Comparison of ENCODE assay signal across 24 cellular contexts in genomic region chr19:4717966-4718701, GRCh38. TPM values are rescaled to one million over a fixed set of nuclear protein-coding genes. Genes with fewer than 3 reads are reported as not detected.
DNase-seq lines count a peak whose midpoint lies in the region; ATAC-seq, FAIRE-seq and TF ChIP-seq lines count a peak whose summit lies in the region.
"Had no signal": no experiment of that assay in that cellular context is flagged by ENCODE, and none has a peak within 500 bp of the region (broad histone marks: within the 10 kb centered on the region; RNA-seq: fewer than 3 reads in every experiment).

No MANE protein-coding gene starts in this region.

- no peaks in the 10 kb centered on the region for H3K9me3 Mint-ChIP-seq in WTC11
- no peaks in the 10 kb centered on the region for H3K9me3 Mint-ChIP-seq in stimulated activated naive B cell treated with anti-CD40 and anti-IgM and Interleukin-4, amounts not matched to agents 10 μg/mL and 1 μg/mL and 100 μg/mL, for 72 hours
- H3K9me3 Mint-ChIP-seq: activated CD4-positive, alpha-beta memory T cell treated with anti-CD3 and anti-CD28 coated beads, Interleukin-2, amount 10 ng/mL, durations not matched to agents 7 days and 5 days; activated naive CD8-positive, alpha-beta T cell treated with anti-CD3 and anti-CD28 coated beads for 36 hours; stimulated activated naive CD8-positive, alpha-beta T cell treated with anti-CD3 and anti-CD28 coated beads, Interleukin-15, Interleukin-2, amounts not matched to agents 100 ng/mL and 50 ng/mL, for 24 hours had no signal

- peaks cover 57% of the 10 kb centered on the region for H3K79me2 ChIP-seq in keratinocyte (ENCODE audit: control insufficient read depth, insufficient read depth, low read length)

- no peak for TF ChIP-seq RAD21 in IMR-90 (IDR thresholded peaks at IDR 0.05; ENCODE audit: low read length)

- H3K4ac ChIP-seq in IMR-90 (ENCODE audit: low read depth, low read length): no peak overlapping the region

- H3K27ac ChIP-seq in IMR-90 (ENCODE audit: insufficient read depth, low read length) (no peak overlapping the region), keratinocyte (ENCODE audit: control insufficient read depth, insufficient read depth, low read length) (peak overlapping the region; percentile 52)
- H3K27ac ChIP-seq: GM23248, thyroid gland had no signal

- H2BK5ac ChIP-seq in IMR-90 (ENCODE audit: low read depth, low read length, poor library complexity, severe bottlenecking): peak overlapping the region; percentile 49

- no peak overlapping the region for H3K14ac ChIP-seq in IMR-90 (replicated peaks; ENCODE audit: low read depth, low read length)

- H3K23ac ChIP-seq in IMR-90 (ENCODE audit: low read depth, low read length): no peak overlapping the region

- no peak overlapping the region for H4K5ac ChIP-seq in IMR-90 (ENCODE audit: low read depth, low read length)

- peak overlapping the region; percentile 34 for H2AFZ ChIP-seq in IMR-90 (replicated peaks; ENCODE audit: low read length, poor library complexity)
- no peak overlapping the region for H2AFZ ChIP-seq in keratinocyte (ENCODE audit: control insufficient read depth, low read length)
- H2AFZ ChIP-seq: GM23248 had no signal

- no TSS peak for BruUV-seq in IMR-90 (replicated peaks; lab: Mats Ljungman, UMichigan)

- no peak overlapping the region for H3K9ac ChIP-seq in IMR-90 (ENCODE audit: low read depth, low read length)
- peak overlapping the region; percentile 22 for H3K9ac ChIP-seq in keratinocyte (ENCODE audit: control insufficient read depth, extremely low read depth, insufficient read depth, low read length)
- H3K9ac ChIP-seq: GM23248 had no signal

- H3K27me3 Mint-ChIP-seq in WTC11 (ENCODE audit: low read depth): no peaks in the 10 kb centered on the region
- H3K27me3 Mint-ChIP-seq in stimulated activated naive B cell treated with anti-CD40 and anti-IgM and Interleukin-4, amounts not matched to agents 10 μg/mL and 1 μg/mL and 100 μg/mL, for 72 hours: no peaks in the 10 kb centered on the region
- H3K27me3 Mint-ChIP-seq: activated CD4-positive, alpha-beta memory T cell treated with anti-CD3 and anti-CD28 coated beads, Interleukin-2, amount 10 ng/mL, durations not matched to agents 7 days and 5 days; activated naive CD8-positive, alpha-beta T cell treated with anti-CD3 and anti-CD28 coated beads for 36 hours; CD8-positive, alpha-beta memory T cell; naive thymus-derived CD4-positive, alpha-beta T cell; stimulated activated naive CD8-positive, alpha-beta T cell treated with anti-CD3 and anti-CD28 coated beads, Interleukin-15, Interleukin-2, amounts not matched to agents 100 ng/mL and 50 ng/mL, for 24 hours had no signal

- CTCF ChIA-PET in IMR-90 (lab: Yijun Ruan, JAX): no interaction called here
- CTCF ChIA-PET in WTC11 (lab: Charles Lee): interaction anchor here (0.7 kb wide), 1 partner anchor 17 kb away, joined by 3 read pairs; no protein-coding TSS in a partner anchor

- no peak overlapping the region for H4K8ac ChIP-seq in IMR-90 (ENCODE audit: low read depth in 2 of 2, low read length in 2 of 2)

- H3K4me2 ChIP-seq in IMR-90 (ENCODE audit: low read depth, low read length) (no peak overlapping the region), keratinocyte (ENCODE audit: control insufficient read depth, extremely low read depth, insufficient read depth, low read depth, low read length) (no peak overlapping the region)

- no peak overlapping the region for H3K4me3 ChIP-seq in IMR-90 (ENCODE audit: insufficient read depth, low read depth, low read length)
- no peak overlapping the region for H3K4me3 ChIP-seq in keratinocyte (ENCODE audit: control insufficient read depth in 2 of 3, extremely low read depth in 1 of 3, insufficient read depth in 2 of 3, low read depth in 1 of 3, low read length in 3 of 3)
- H3K4me3 ChIP-seq in HAP-1: no peak overlapping the region
- H3K4me3 ChIP-seq: ascending aorta, GM23248, heart right ventricle, thyroid gland had no signal

- no peak overlapping the region for H3K27ac Mint-ChIP-seq in WTC11
- peak overlapping the region; percentile 31 for H3K27ac Mint-ChIP-seq in stimulated activated naive B cell treated with anti-CD40 and anti-IgM and Interleukin-4, amounts not matched to agents 10 μg/mL and 1 μg/mL and 100 μg/mL, for 72 hours
- H3K27ac Mint-ChIP-seq: activated CD4-positive, alpha-beta memory T cell treated with anti-CD3 and anti-CD28 coated beads, Interleukin-2, amount 10 ng/mL, durations not matched to agents 7 days and 5 days; activated naive CD8-positive, alpha-beta T cell treated with anti-CD3 and anti-CD28 coated beads for 36 hours; naive thymus-derived CD4-positive, alpha-beta T cell; stimulated activated naive CD8-positive, alpha-beta T cell treated with anti-CD3 and anti-CD28 coated beads, Interleukin-15, Interleukin-2, amounts not matched to agents 100 ng/mL and 50 ng/mL, for 24 hours had no signal

- H4K20me1 ChIP-seq in IMR-90 (ENCODE audit: insufficient read depth, low read length): 0 out of 2 replicates have a peak, but pooled peaks cover 8% of the 10 kb centered on the region
- H4K20me1 ChIP-seq in keratinocyte (ENCODE audit: control insufficient read depth, extremely low read depth, insufficient read depth, low read length): no peaks in the 10 kb centered on the region

- H3K79me1 ChIP-seq in IMR-90 (ENCODE audit: low read depth in 1 of 2, low read length in 2 of 2): peaks cover 34 to 88% of the 10 kb centered on the region in 2 experiments

- H3K9me1 ChIP-seq in IMR-90 (ENCODE audit: insufficient read depth, low read length) (peaks cover 6% of the 10 kb centered on the region; the same call in 1 of the 2 replicates), keratinocyte (ENCODE audit: control insufficient read depth, extremely low read depth, insufficient read depth, low read length) (no peaks in the 10 kb centered on the region)

- H3K27me3 ChIP-seq in IMR-90 (ENCODE audit: control insufficient read depth, insufficient read depth, low read length) (no peaks in the 10 kb centered on the region), keratinocyte (ENCODE audit: control insufficient read depth, extremely low read depth, insufficient read depth, low read length) (no peaks in the 10 kb centered on the region), HAP-1 (ENCODE audit: low read depth) (no peaks in the 10 kb centered on the region)
- H3K27me3 ChIP-seq: ascending aorta, heart right ventricle, thyroid gland had no signal

- H3K9me3 ChIP-seq in IMR-90 (ENCODE audit: control insufficient read depth, insufficient read depth, low read length) (no peaks in the 10 kb centered on the region), keratinocyte (ENCODE audit: control insufficient read depth, low read depth, low read length) (no peaks in the 10 kb centered on the region), HAP-1 (no peaks in the 10 kb centered on the region)
- H3K9me3 ChIP-seq: ascending aorta, heart right ventricle, thyroid gland had no signal

- TF ChIP-seq CTCF in IMR-90 (conservative IDR thresholded peaks at IDR 0.05; ENCODE audit: low read depth, low read length) (no peak), WTC11 (IDR thresholded peaks at IDR 0.05) (no peak), keratinocyte (optimal IDR thresholded peaks at IDR 0.05 in 1 of 3, IDR thresholded peaks at IDR 0.05 in 1 of 3, conservative IDR thresholded peaks at IDR 0.05 in 1 of 3; ENCODE audit: extremely low read depth in 1 of 3, insufficient read depth in 2 of 3, low read length in 3 of 3) (no peak)

- 90% methylated on average over 4 of the region's 15 CpGs; no CpG with 5 or more reads in 1 of the 2 experiments for whole genome bisulfite sequencing in IMR-90 (ENCODE audit: extremely low coverage in 2 of 2, insufficient read length in 1 of 2), 2 experiments

- H4K91ac ChIP-seq in IMR-90 (ENCODE audit: insufficient read depth, low read depth, low read length): no peak overlapping the region

- no peak overlapping the region for H3K18ac ChIP-seq in IMR-90 (ENCODE audit: low read depth, low read length)

- H3K36me3 Mint-ChIP-seq in WTC11: peaks cover 26% of the 10 kb centered on the region
- H3K36me3 Mint-ChIP-seq in stimulated activated naive B cell treated with anti-CD40 and anti-IgM and Interleukin-4, amounts not matched to agents 10 μg/mL and 1 μg/mL and 100 μg/mL, for 72 hours: peaks cover 29 to 66% of the 10 kb centered on the region in 2 donors

- no peak overlapping the region for H3K56ac ChIP-seq in IMR-90 (ENCODE audit: extremely low read depth, insufficient read depth, low read length)

- H3K4me1 Mint-ChIP-seq in WTC11: peaks cover 5% of the 10 kb centered on the region; the same call in 1 of the 2 replicates
- peaks cover 39 to 46% of the 10 kb centered on the region in 2 donors for H3K4me1 Mint-ChIP-seq in stimulated activated naive B cell treated with anti-CD40 and anti-IgM and Interleukin-4, amounts not matched to agents 10 μg/mL and 1 μg/mL and 100 μg/mL, for 72 hours

- no peak for DNase-seq in IMR-90
- DNase-seq in WTC11 (ENCODE audit: low spot score): no peak
- DNase-seq in keratinocyte (ENCODE audit: low read depth, low spot score): no peak
- no peak for DNase-seq in stimulated activated naive B cell treated with anti-CD40 and anti-IgM and Interleukin-4, amounts not matched to agents 10 μg/mL and 1 μg/mL and 100 μg/mL, for 72 hours
- no peak for DNase-seq in HAP-1 (ENCODE audit: low spot score in 2 of 2)
- no peak for DNase-seq in EL
- DNase-seq: activated CD4-positive, alpha-beta memory T cell treated with anti-CD3 and anti-CD28 coated beads, Interleukin-2, amount 10 ng/mL, durations not matched to agents 7 days and 5 days; activated effector memory CD4-positive, alpha-beta T cell treated with Interleukin-2 at 50 U/mL for 16 hours; activated naive CD8-positive, alpha-beta T cell treated with anti-CD3 and anti-CD28 coated beads for 36 hours; AML-193; CD8-positive, alpha-beta memory T cell; GF-D8; GM23248; heart right ventricle; Kasumi-1; naive thymus-derived CD4-positive, alpha-beta T cell; NCI-H187 treated with DMSO at 0.1 percent for 48 hours; NCI-H526 treated with DMSO at 0.1 percent for 48 hours; occipital lobe; thyroid gland had no signal

- dilution Hi-C loops in IMR-90 (cut with HindIII; ENCODE audit: low sequenced_read_pairs, unreplicated experiment) (no loop called here), keratinocyte (cut with MboI; ENCODE audit: extremely low pct_ligation_motif_present, low sequenced_read_pairs) (no loop called here)

- in situ Hi-C loops in IMR-90 (cut with MboI; ENCODE audit: low sequenced_read_pairs): no loop called here
- in situ Hi-C loops in HAP-1 (cut with MboI; ENCODE audit: low sequenced_read_pairs): no loop called here

- no peak overlapping the region for H2BK120ac ChIP-seq in IMR-90 (ENCODE audit: low read depth, low read length)

- peaks cover 57% of the 10 kb centered on the region for H3K36me3 ChIP-seq in IMR-90 (ENCODE audit: control insufficient read depth, insufficient read depth, low read length)
- H3K36me3 ChIP-seq in keratinocyte (ENCODE audit: control insufficient read depth in 2 of 2, extremely low read depth in 1 of 2, insufficient read depth in 2 of 2, low read length in 2 of 2): peaks cover 35 to 64% of the 10 kb centered on the region in 2 experiments
- H3K36me3 ChIP-seq in HAP-1 (replicated peaks): peaks cover 49% of the 10 kb centered on the region

- intact Hi-C loops in IMR-90 (cut with micrococcal nuclease): no loop called here

- H2AK9ac ChIP-seq in IMR-90 (replicated peaks; ENCODE audit: low read depth, low read length, poor library complexity): peak overlapping the region; percentile 85

- TF ChIP-seq POLR2A in IMR-90 (IDR thresholded peaks at IDR 0.05; ENCODE audit: low read depth, low read length): no peak

- no peak overlapping the region for H3K4me3 Mint-ChIP-seq in WTC11
- H3K4me3 Mint-ChIP-seq in stimulated activated naive B cell treated with anti-CD40 and anti-IgM and Interleukin-4, amounts not matched to agents 10 μg/mL and 1 μg/mL and 100 μg/mL, for 72 hours: no peak overlapping the region
- H3K4me3 Mint-ChIP-seq: activated CD4-positive, alpha-beta memory T cell treated with anti-CD3 and anti-CD28 coated beads, Interleukin-2, amount 10 ng/mL, durations not matched to agents 7 days and 5 days; activated naive CD8-positive, alpha-beta T cell treated with anti-CD3 and anti-CD28 coated beads for 36 hours; CD8-positive, alpha-beta memory T cell; naive thymus-derived CD4-positive, alpha-beta T cell; stimulated activated naive CD8-positive, alpha-beta T cell treated with anti-CD3 and anti-CD28 coated beads, Interleukin-15, Interleukin-2, amounts not matched to agents 100 ng/mL and 50 ng/mL, for 24 hours had no signal

- no peak for ATAC-seq in IMR-90 (ENCODE audit: low read depth)
- ATAC-seq in WTC11: no peak
- no peak for ATAC-seq in stimulated activated naive B cell treated with anti-CD40 and anti-IgM and Interleukin-4, amounts not matched to agents 10 μg/mL and 1 μg/mL and 100 μg/mL, for 72 hours (replicated peaks)
- ATAC-seq in HG02798 (IDR thresholded peaks at IDR 0.05; ENCODE audit: poor library complexity, unreplicated experiment): no peak
- ATAC-seq: heart right ventricle; naive thymus-derived CD4-positive, alpha-beta T cell had no signal

- no peak overlapping the region for H2BK15ac ChIP-seq in IMR-90 (ENCODE audit: low read depth, low read length)

- H2BK20ac ChIP-seq in IMR-90 (ENCODE audit: low read depth, low read length): no peak overlapping the region

- H3K4me1 ChIP-seq in IMR-90 (ENCODE audit: control insufficient read depth, insufficient read depth, low read length) (peaks cover 15% of the 10 kb centered on the region), keratinocyte (ENCODE audit: control insufficient read depth, extremely low read depth, insufficient read depth, low read length) (peaks cover 57% of the 10 kb centered on the region), HAP-1 (no peaks in the 10 kb centered on the region; the same call in 1 of the 2 replicates)

- FAIRE-seq in keratinocyte (lab: Jason Lieb, UNC): no peak
- FAIRE-seq: GM18507 had no signal

- peak overlapping the region; percentile 30; the same call in 1 of the 2 replicates for H2AK5ac ChIP-seq in IMR-90 (ENCODE audit: low read depth, low read length)

- POLR2A ChIA-PET in IMR-90 (lab: Charles Lee; ENCODE audit: unreplicated experiment) (no interaction called here), WTC11 (lab: Charles Lee) (no interaction called here)

RNA-seq across cellular contexts. Expression of gene DPP9, which starts 5.5 kb away (rescaled TPM):
- 12.2 and 12.4 TPM in 2 replicates for total RNA-seq in IMR-90 (2012; rRNA removed)
- 33.0 and 37.3 TPM in 2 replicates for polyA plus RNA-seq in IMR-90 (2012; rRNA removed)
- polyA plus RNA-seq in IMR-90 (2012; cell fraction: cytosol; rRNA removed): 27.1 and 46.5 TPM in 2 replicates
- 36.9 and 57.3 TPM in 2 replicates for polyA plus RNA-seq in IMR-90 (2012; cell fraction: nucleus; rRNA removed; ENCODE audit: low replicate concordance)
- total RNA-seq in WTC11 (2021): 36.0 to 52.9 TPM (median 38.3 TPM) in 3 replicates
- 17.1 to 23.3 TPM (median 19.2 TPM) in 3 replicates for polyA plus RNA-seq in keratinocyte
- 32.5 TPM for polyA plus RNA-seq in keratinocyte (2011; ENCODE audit: low read depth)
- 14.8 and 34.4 TPM in 2 replicates for polyA plus RNA-seq in keratinocyte (2011; cell fraction: cytosol; rRNA removed)
- polyA plus RNA-seq in keratinocyte (2011; cell fraction: nucleus; rRNA removed): 51.5 and 64.6 TPM in 2 replicates
- 24.1 and 106 TPM in 2 replicates for polyA plus RNA-seq in keratinocyte (2012; ENCODE audit: low replicate concordance)
- 18.7 to 149 TPM (median 27.5 TPM) in 3 replicates for polyA minus RNA-seq in keratinocyte
- 49.1 TPM for polyA minus RNA-seq in keratinocyte (2011; cell fraction: cytosol; rRNA and poly(A)+ RNA removed)
- 63.1 and 89.1 TPM in 2 replicates for polyA minus RNA-seq in keratinocyte (2011; cell fraction: nucleus; rRNA and poly(A)+ RNA removed)

RNA-seq across cellular contexts. Expression of gene MYDGF, which starts 48.0 kb away (rescaled TPM):
- total RNA-seq in IMR-90 (2012; rRNA removed) (160 and 203 TPM in 2 replicates), WTC11 (2021) (54.2 to 59.1 TPM (median 58.2 TPM) in 3 replicates)
- polyA plus RNA-seq in IMR-90 (2012; rRNA removed) (310 and 381 TPM in 2 replicates), keratinocyte (80.3 to 141 TPM (median 85.9 TPM) in 3 replicates)
- 436 and 568 TPM in 2 replicates for polyA plus RNA-seq in IMR-90 (2012; cell fraction: cytosol; rRNA removed)
- 93.6 and 181 TPM in 2 replicates for polyA plus RNA-seq in IMR-90 (2012; cell fraction: nucleus; rRNA removed; ENCODE audit: low replicate concordance)
- polyA plus RNA-seq in keratinocyte (2011; ENCODE audit: low read depth): 17.6 TPM
- polyA plus RNA-seq in keratinocyte (2011; cell fraction: cytosol; rRNA removed): 54.8 and 110 TPM in 2 replicates
- polyA plus RNA-seq in keratinocyte (2011; cell fraction: nucleus; rRNA removed): 95.6 and 133 TPM in 2 replicates
- 123 and 217 TPM in 2 replicates for polyA plus RNA-seq in keratinocyte (2012; ENCODE audit: low replicate concordance)
- 25.0 to 71.5 TPM (median 35.6 TPM) in 3 replicates for polyA minus RNA-seq in keratinocyte
- 79.0 TPM for polyA minus RNA-seq in keratinocyte (2011; cell fraction: cytosol; rRNA and poly(A)+ RNA removed)
- 40.6 and 42.4 TPM in 2 replicates for polyA minus RNA-seq in keratinocyte (2011; cell fraction: nucleus; rRNA and poly(A)+ RNA removed)
